ENCODE assay signal across 10 cellular contexts in genomic region chr16:67190448-67191399, GRCh38. TPM values are rescaled to one million over a fixed set of nuclear protein-coding genes. Genes with fewer than 3 reads are reported as not detected.
DNase-seq lines count a peak whose midpoint lies in the region; ATAC-seq and TF ChIP-seq lines count a peak whose summit lies in the region.
"Had no signal": no experiment of that assay in that cellular context is flagged by ENCODE, and none has a peak within 500 bp of the region (broad histone marks: within the 10 kb centered on the region; RNA-seq: fewer than 3 reads in every experiment).

No MANE protein-coding gene starts in this region.

- H2BK15ac ChIP-seq in mesendoderm (replicated peaks; ENCODE audit: low read depth), result no peak overlapping the region
- no peak overlapping the region for H2BK15ac ChIP-seq in H9 (ENCODE audit: low read depth, low read length)

- H3K4ac ChIP-seq in mesendoderm (ENCODE audit: low read depth, low read length) (no peak overlapping the region), H9 (ENCODE audit: low read depth, low read length) (no peak overlapping the region)

- H3K18ac ChIP-seq in mesendoderm (ENCODE audit: low read length), result no peak overlapping the region
- no peak overlapping the region for H3K18ac ChIP-seq in H9 (ENCODE audit: insufficient read length, low read depth, low read length)

- no peak overlapping the region for H3K9ac ChIP-seq in mesendoderm (ENCODE audit: low read length)
- no peak overlapping the region for H3K9ac ChIP-seq in H9 (ENCODE audit: extremely low read depth, insufficient read length, low read length)

- no peak overlapping the region for H4K91ac ChIP-seq in H9 (ENCODE audit: insufficient read length, low read depth, low read length)

- TF ChIP-seq CTCF in activated B cell treated with CpG ODN at 0.5 μM for 24 hours (IDR thresholded peaks at IDR 0.05) (no peak), H9 (conservative IDR thresholded peaks at IDR 0.05) (no peak)

- no peak for ATAC-seq in CD4-positive, CD25-positive, alpha-beta regulatory T cell (ENCODE audit: low read depth in 2 of 2)
- ATAC-seq in activated B cell treated with CpG ODN at 0.5 μM for 24 hours (ENCODE audit: low read depth) (no peak), HG03469 (IDR thresholded peaks at IDR 0.05; ENCODE audit: unreplicated experiment) (no peak)

- peaks cover 10% of the 10 kb centered on the region for H3K36me3 Mint-ChIP-seq in CD4-positive, CD25-positive, alpha-beta regulatory T cell
- H3K36me3 Mint-ChIP-seq in activated B cell treated with CpG ODN at 0.5 μM for 24 hours (ENCODE audit: low read depth) (peaks cover 24% of the 10 kb centered on the region), H9 (ENCODE audit: insufficient read depth in 1 of 3, low read depth in 3 of 3) (peaks cover 23 to 31% (median 29%) of the 10 kb centered on the region in 3 experiments)

- H2BK12ac ChIP-seq in H9 (ENCODE audit: insufficient read length, low read depth, low read length), result no peak overlapping the region

- no peak overlapping the region for H3K27ac ChIP-seq in CD4-positive, CD25-positive, alpha-beta regulatory T cell (ENCODE audit: insufficient read depth, low read length, poor library complexity, severe bottlenecking)
- H3K27ac ChIP-seq in mesendoderm (ENCODE audit: low read depth, low read length), result no peak overlapping the region
- H3K27ac ChIP-seq in H9 (ENCODE audit: insufficient read length, low read depth, low read length), result no peak overlapping the region

- H4K5ac ChIP-seq in mesendoderm (ENCODE audit: low read length) (no peak overlapping the region), H9 (ENCODE audit: insufficient read length, low read depth, low read length) (no peak overlapping the region)

- peaks cover 4% of the 10 kb centered on the region for H3K27me3 Mint-ChIP-seq in CD4-positive, CD25-positive, alpha-beta regulatory T cell
- H3K27me3 Mint-ChIP-seq in activated B cell treated with CpG ODN at 0.5 μM for 24 hours (peaks cover 3% of the 10 kb centered on the region), H9 (ENCODE audit: low read depth) (peaks cover 13% of the 10 kb centered on the region)

- peaks cover 20% of the 10 kb centered on the region for H3K36me3 ChIP-seq in CD4-positive, CD25-positive, alpha-beta regulatory T cell (ENCODE audit: control insufficient read depth, insufficient read depth, low read length)
- H3K36me3 ChIP-seq in mesendoderm (ENCODE audit: control insufficient read depth, insufficient read depth, low read length), result peaks cover 10% of the 10 kb centered on the region

- H3K23me2 ChIP-seq in H9 (ENCODE audit: insufficient read length, low read depth, low read length, poor library complexity, severe bottlenecking), result peaks cover 8% of the 10 kb centered on the region

- no peak overlapping the region for H2AK5ac ChIP-seq in mesendoderm (ENCODE audit: low read length)
- no peak overlapping the region for H2AK5ac ChIP-seq in H9 (ENCODE audit: insufficient read length, low read length)

- no peak overlapping the region for H3T11ph ChIP-seq in H9 (ENCODE audit: low read length)

- H2BK120ac ChIP-seq in mesendoderm (ENCODE audit: low read depth, low read length) (no peak overlapping the region), H9 (ENCODE audit: low read depth, low read length, poor library complexity, severe bottlenecking) (no peak overlapping the region)

- peaks cover 3% of the 10 kb centered on the region for H3K27me3 ChIP-seq in CD4-positive, CD25-positive, alpha-beta regulatory T cell (ENCODE audit: control insufficient read depth, insufficient read depth, low read length)
- no peaks in the 10 kb centered on the region for H3K27me3 ChIP-seq in mesendoderm (ENCODE audit: insufficient read depth, low read length, poor library complexity)
- H3K27me3 ChIP-seq in H9 (ENCODE audit: insufficient read depth, low read length), result no peaks in the 10 kb centered on the region; the same call in none of the 2 replicates

- peaks cover 29% of the 10 kb centered on the region for H3K4me1 ChIP-seq in CD4-positive, CD25-positive, alpha-beta regulatory T cell (ENCODE audit: control insufficient read depth, insufficient read depth, low read length, poor library complexity, severe bottlenecking)
- peaks cover 3% of the 10 kb centered on the region for H3K4me1 ChIP-seq in mesendoderm (ENCODE audit: control insufficient read depth, low read depth, low read length)
- peaks cover 1% of the 10 kb centered on the region; the same call in 1 of the 2 replicates for H3K4me1 ChIP-seq in H9 (ENCODE audit: insufficient read depth, low read length)

- H3K56ac ChIP-seq in mesendoderm (ENCODE audit: low read length) (peak overlapping the region; percentile 60), H9 (ENCODE audit: insufficient read length, low read depth, low read length) (no peak overlapping the region)

- H3K79me1 ChIP-seq in mesendoderm (ENCODE audit: low read length), result peaks cover 16% of the 10 kb centered on the region
- H3K79me1 ChIP-seq in H9 (ENCODE audit: insufficient read depth, low read depth, low read length, poor library complexity, severe bottlenecking), result peaks cover 13% of the 10 kb centered on the region

- CTCF ChIA-PET in activated B cell treated with CpG ODN at 0.5 μM for 24 hours (lab: Charles Lee), result no interaction called here

- H2AFZ ChIP-seq in H9 (ENCODE audit: low read length), result no peak overlapping the region

- H3K27ac Mint-ChIP-seq in CD4-positive, CD25-positive, alpha-beta regulatory T cell, result peak overlapping the region in 1 of 3 donors; percentile 88
- no peak overlapping the region for H3K27ac Mint-ChIP-seq in activated B cell treated with CpG ODN at 0.5 μM for 24 hours
- no peak overlapping the region for H3K27ac Mint-ChIP-seq in H9

- H4K20me1 ChIP-seq in H9 (ENCODE audit: control insufficient read depth, insufficient read depth, insufficient read length), result no peaks in the 10 kb centered on the region

- H3K4me2 ChIP-seq in mesendoderm (ENCODE audit: low read length) (no peak overlapping the region), H9 (ENCODE audit: insufficient read depth, insufficient read length, low read length) (no peak overlapping the region)

- intact Hi-C loops in activated B cell treated with CpG ODN at 0.5 μM for 24 hours (cut with micrococcal nuclease), result no loop called here

- H3K79me2 ChIP-seq in mesendoderm (ENCODE audit: control insufficient read depth, insufficient read depth, low read length), result peaks cover 24% of the 10 kb centered on the region
- H3K79me2 ChIP-seq in H9 (ENCODE audit: insufficient read depth, low read length), result peaks cover 13% of the 10 kb centered on the region; the same call in 1 of the 2 replicates

- no CpG with 5 or more reads among the region's 13 CpGs for WGBS in mesendoderm (ENCODE audit: extremely low coverage, insufficient coverage, low lambda C conversion rate)
- WGBS in H9 (ENCODE audit: extremely low coverage, insufficient read length, low lambda C conversion rate), result no CpG with 5 or more reads among the region's 13 CpGs

- H2BK5ac ChIP-seq in mesendoderm (ENCODE audit: low read length), result no peak overlapping the region
- H2BK5ac ChIP-seq in H9 (ENCODE audit: insufficient read length, low read length), result no peak overlapping the region

- no peaks in the 10 kb centered on the region for H3K9me3 Mint-ChIP-seq in CD4-positive, CD25-positive, alpha-beta regulatory T cell
- no peaks in the 10 kb centered on the region for H3K9me3 Mint-ChIP-seq in activated B cell treated with CpG ODN at 0.5 μM for 24 hours
- no peaks in the 10 kb centered on the region; a peak in 1 of 5 replicates for H3K9me3 Mint-ChIP-seq in H9

- H4K8ac ChIP-seq in mesendoderm (ENCODE audit: low read depth, low read length) (no peak overlapping the region), H9 (replicated peaks; ENCODE audit: insufficient read length, low read depth, low read length) (no peak overlapping the region)

- no peak overlapping the region for H3K23ac ChIP-seq in mesendoderm (ENCODE audit: low read length)
- H3K23ac ChIP-seq in H9 (ENCODE audit: insufficient read length, low read depth, low read length), result no peak overlapping the region

- H3K9me3 ChIP-seq in CD4-positive, CD25-positive, alpha-beta regulatory T cell (ENCODE audit: control insufficient read depth in 2 of 2, low read length in 2 of 2), result no peaks in the 10 kb centered on the region
- no peaks in the 10 kb centered on the region for H3K9me3 ChIP-seq in H9 (ENCODE audit: control insufficient read depth, low read depth, low read length)

- H3K4me1 Mint-ChIP-seq in CD4-positive, CD25-positive, alpha-beta regulatory T cell, result peaks cover 9 to 48% (median 17%) of the 10 kb centered on the region in 4 donors
- peaks cover 27% of the 10 kb centered on the region for H3K4me1 Mint-ChIP-seq in activated B cell treated with CpG ODN at 0.5 μM for 24 hours
- H3K4me1 Mint-ChIP-seq in H9, result peaks cover 24 to 36% of the 10 kb centered on the region in 2 experiments

- H3K4me3 ChIP-seq in CD4-positive, CD25-positive, alpha-beta regulatory T cell (ENCODE audit: low read depth, low read length), result no peak overlapping the region
- no peak overlapping the region for H3K4me3 ChIP-seq in mesendoderm (ENCODE audit: low read length)

- no peak overlapping the region for H3K14ac ChIP-seq in H9 (ENCODE audit: insufficient read depth, low read length)

- POLR2A ChIA-PET in activated B cell treated with CpG ODN at 0.5 μM for 24 hours (lab: Charles Lee), result no interaction called here

- peak overlapping the region in 3 of 4 donors; percentile 90 to 97 (median 96) for H3K4me3 Mint-ChIP-seq in CD4-positive, CD25-positive, alpha-beta regulatory T cell
- H3K4me3 Mint-ChIP-seq in activated B cell treated with CpG ODN at 0.5 μM for 24 hours (peak overlapping the region; percentile 87), H9 (peak overlapping the region in 1 of 2 experiments; percentile 93; a peak in 2 of 5 replicates)

- no peak overlapping the region for H2BK20ac ChIP-seq in H9 (ENCODE audit: low read depth, low read length, poor library complexity, severe bottlenecking)

- DNase-seq in CD4-positive, CD25-positive, alpha-beta regulatory T cell, result no peak
- DNase-seq in EL, result peak; percentile 45
- no peak for DNase-seq in activated B cell treated with CpG ODN at 0.5 μM for 24 hours
- no peak for DNase-seq in mesendoderm
- no peak for DNase-seq in globus pallidus (ENCODE audit: low spot score)
- DNase-seq in D341Med (ENCODE audit: low spot score), result no peak
- DNase-seq in H9, result no peak
- DNase-seq: NCI-H187 treated with DMSO at 0.1 percent for 48 hours, T1000 had no signal

RNA-seq across cellular contexts. Expression of gene EXOC3L1, which starts 0.8 kb away (rescaled TPM):
- 0.86 TPM for total RNA-seq in CD4-positive, CD25-positive, alpha-beta regulatory T cell
- under 1 TPM in 2 of 4 donors, not detected in 2; 0.25 to 0.35 TPM for polyA plus RNA-seq in CD4-positive, CD25-positive, alpha-beta regulatory T cell
- total RNA-seq in activated B cell treated with CpG ODN at 0.5 μM for 24 hours (not detected in 2 replicates), H9 (2021) (3.1 and 3.3 TPM in 2 replicates)
- 0.95 TPM for polyA plus RNA-seq in mesendoderm (2013, experiment 1 of 2)
- 0.94 TPM for polyA plus RNA-seq in mesendoderm (2013, experiment 2 of 2)

RNA-seq across cellular contexts. Expression of gene E2F4, which starts 1.2 kb away (rescaled TPM):
- 63.7 TPM for total RNA-seq in CD4-positive, CD25-positive, alpha-beta regulatory T cell
- polyA plus RNA-seq in CD4-positive, CD25-positive, alpha-beta regulatory T cell, result 10 to 100 TPM; 46.8 to 54.9 (median 48.9) TPM
- total RNA-seq in activated B cell treated with CpG ODN at 0.5 μM for 24 hours (117 and 128 TPM in 2 replicates), H9 (2021) (109 and 116 TPM in 2 replicates)
- polyA plus RNA-seq in mesendoderm (2013, experiment 1 of 2), result 55.3 TPM
- 56.0 TPM for polyA plus RNA-seq in mesendoderm (2013, experiment 2 of 2)

RNA-seq across cellular contexts. Expression of gene MATCAP1, which starts 7.0 kb away (rescaled TPM):
- 19.6 TPM for total RNA-seq in CD4-positive, CD25-positive, alpha-beta regulatory T cell
- under 1 TPM in 1 of 4 donors, not detected in 3; 0.80 TPM for polyA plus RNA-seq in CD4-positive, CD25-positive, alpha-beta regulatory T cell
- total RNA-seq in activated B cell treated with CpG ODN at 0.5 μM for 24 hours (10.6 and 18.7 TPM in 2 replicates), H9 (2021) (42.1 and 51.2 TPM in 2 replicates)
- 9.7 TPM for polyA plus RNA-seq in mesendoderm (2013, experiment 1 of 2)
- 8.2 TPM for polyA plus RNA-seq in mesendoderm (2013, experiment 2 of 2)

RNA-seq across cellular contexts. Expression of gene ELMO3, which starts 8.2 kb away (rescaled TPM):
- total RNA-seq in CD4-positive, CD25-positive, alpha-beta regulatory T cell, result 2.2 TPM
- under 1 TPM in 1 of 4 donors, not detected in 3; 0.09 TPM for polyA plus RNA-seq in CD4-positive, CD25-positive, alpha-beta regulatory T cell
- total RNA-seq in activated B cell treated with CpG ODN at 0.5 μM for 24 hours, result 6.8 and 6.9 TPM in 2 replicates
- polyA plus RNA-seq in mesendoderm (2013, experiment 1 of 2), result 2.1 TPM
- 2.1 TPM for polyA plus RNA-seq in mesendoderm (2013, experiment 2 of 2)
- total RNA-seq in H9 (2021), result 8.6 and 9.1 TPM in 2 replicates

RNA-seq across cellular contexts. Expression of gene NOL3, which starts 20.4 kb away (rescaled TPM):
- 2.3 TPM for total RNA-seq in CD4-positive, CD25-positive, alpha-beta regulatory T cell
- polyA plus RNA-seq in CD4-positive, CD25-positive, alpha-beta regulatory T cell, result not detected
- total RNA-seq in activated B cell treated with CpG ODN at 0.5 μM for 24 hours, result 0.64 and 0.91 TPM in 2 replicates
- 1.3 TPM for polyA plus RNA-seq in mesendoderm (2013, experiment 1 of 2)
- polyA plus RNA-seq in mesendoderm (2013, experiment 2 of 2), result 1.1 TPM
- 5.6 and 5.9 TPM in 2 replicates for total RNA-seq in H9 (2021)
